ENCODE assay signal across 1 cellular context in genomic region chr14:24146622-24146977, GRCh38.
A peak's percentile ranks its signal among the peaks of the same experiment; 100 is the strongest.
TF ChIP-seq lines count a peak whose summit lies in the region.

No MANE protein-coding gene starts in this region.

TF ChIP-seq in HepG2, 621 proteins besides CTCF, POLR2A, EP300 and RAD21 (continued from another document):
- TF ChIP-seq ZNF691 (CRISPR knock-in tag; IDR thresholded peaks at IDR 0.05; ENCODE audit: borderline replicate concordance, low read depth) (no peak; the same call in 1 of the 2 replicates), ZSCAN5A (CRISPR knock-in tag; IDR thresholded peaks at IDR 0.05; ENCODE audit: borderline replicate concordance) (peak; percentile 41; the same call in 1 of the 2 replicates), ZSCAN30 (CRISPR knock-in tag; IDR thresholded peaks at IDR 0.05) (no peak), ATF1 (CRISPR knock-in tag; IDR thresholded peaks at IDR 0.05) (no peak), PCBP2 (optimal IDR thresholded peaks at IDR 0.05; ENCODE audit: low read depth, low read length, poor library complexity, severe bottlenecking) (no peak), BATF2 (CRISPR knock-in tag; IDR thresholded peaks at IDR 0.05) (no peak), ERF (CRISPR knock-in tag; IDR thresholded peaks at IDR 0.05) (peak; percentile 88; the same call in 1 of the 2 replicates), PCBP1 (IDR thresholded peaks at IDR 0.05; ENCODE audit: borderline replicate concordance, low read depth, low read length) (no peak), HOXA7 (CRISPR knock-in tag; IDR thresholded peaks at IDR 0.05) (no peak), MAFK (conservative IDR thresholded peaks at IDR 0.05 in 1 of 2, IDR thresholded peaks at IDR 0.05 in 1 of 2; ENCODE audit: low read length in 2 of 2) (no peak), DBP (CRISPR knock-in tag; IDR thresholded peaks at IDR 0.05; ENCODE audit: not compliant biosample characterization) (no peak), ZNF549 (CRISPR knock-in tag; IDR thresholded peaks at IDR 0.05) (no peak), ATF4 (CRISPR knock-in tag; IDR thresholded peaks at IDR 0.05) (no peak), TFE3 (CRISPR knock-in tag; IDR thresholded peaks at IDR 0.05) (no peak), ZNF274 (CRISPR knock-in tag; IDR thresholded peaks at IDR 0.05) (peak; percentile 51; the same call in 1 of the 2 replicates), SMARCE1 (IDR thresholded peaks at IDR 0.05; ENCODE audit: borderline replicate concordance) (no peak), ZSCAN20 (CRISPR knock-in tag; IDR thresholded peaks at IDR 0.05; ENCODE audit: borderline replicate concordance) (peak; percentile 83; the same call in 1 of the 2 replicates), DR1 (CRISPR knock-in tag; IDR thresholded peaks at IDR 0.05) (peak; percentile 76; the same call in 1 of the 2 replicates), TAF1 (CRISPR knock-in tag; IDR thresholded peaks at IDR 0.05) (peak; percentile 77; the same call in 1 of the 2 replicates), ATF6 (CRISPR knock-in tag; conservative IDR thresholded peaks at IDR 0.05) (no peak), HOXD1 (CRISPR knock-in tag; IDR thresholded peaks at IDR 0.05) (no peak; the same call in none of the 2 replicates), EEA1 (CRISPR knock-in tag; IDR thresholded peaks at IDR 0.05; ENCODE audit: borderline replicate concordance) (no peak), MED8 (CRISPR knock-in tag; IDR thresholded peaks at IDR 0.05; ENCODE audit: insufficient replicate concordance) (peak; percentile 75), TGIF2 (CRISPR knock-in tag; IDR thresholded peaks at IDR 0.05) (no peak), ZNF83 (CRISPR knock-in tag; IDR thresholded peaks at IDR 0.05; ENCODE audit: borderline replicate concordance) (no peak), KLF6 (CRISPR knock-in tag; IDR thresholded peaks at IDR 0.05) (0 out of 2 replicates have a peak, but pooled peaks have one; percentile 42), ZNF281 (CRISPR knock-in tag; IDR thresholded peaks at IDR 0.05; ENCODE audit: borderline replicate concordance) (peak; percentile 48; the same call in 1 of the 2 replicates), FOXA1 (IDR thresholded peaks at IDR 0.05) (no peak), FOXA1 (CRISPR knock-in tag; IDR thresholded peaks at IDR 0.05) (no peak), ZBTB37 (CRISPR knock-in tag; IDR thresholded peaks at IDR 0.05) (peak; percentile 81; the same call in 1 of the 2 replicates), ZNF12 (CRISPR knock-in tag; IDR thresholded peaks at IDR 0.05) (0 out of 2 replicates have a peak, but pooled peaks have one; percentile 9), SRSF1 (optimal IDR thresholded peaks at IDR 0.05; ENCODE audit: low read depth, low read length) (peak; percentile 98), HOXA5 (CRISPR knock-in tag; IDR thresholded peaks at IDR 0.05) (peak; percentile 93), NFE2 (CRISPR knock-in tag; IDR thresholded peaks at IDR 0.05) (no peak), ZBTB26 (CRISPR knock-in tag; IDR thresholded peaks at IDR 0.05; ENCODE audit: borderline replicate concordance) (no peak), SP5 (CRISPR knock-in tag; IDR thresholded peaks at IDR 0.05; ENCODE audit: borderline replicate concordance, low read depth) (peak; percentile 95), ZNF550 (CRISPR knock-in tag; IDR thresholded peaks at IDR 0.05; ENCODE audit: borderline replicate concordance) (no peak), SPEN (CRISPR knock-in tag; IDR thresholded peaks at IDR 0.05; ENCODE audit: low read depth) (peak; percentile 84), LCORL (IDR thresholded peaks at IDR 0.05) (no peak), LCORL (CRISPR knock-in tag; IDR thresholded peaks at IDR 0.05) (no peak), TCF12 (IDR thresholded peaks at IDR 0.05) (no peak), TCF12 (CRISPR knock-in tag; IDR thresholded peaks at IDR 0.05) (0 out of 2 replicates have a peak, but pooled peaks have one; percentile 67), SP140L (CRISPR knock-in tag; IDR thresholded peaks at IDR 0.05; ENCODE audit: borderline replicate concordance) (no peak), TOE1 (CRISPR knock-in tag; IDR thresholded peaks at IDR 0.05) (no peak), ISX (CRISPR knock-in tag; conservative IDR thresholded peaks at IDR 0.05) (no peak)
